ENCODE assay signal across 23 cellular contexts in genomic region chr2:170181602-170182001, GRCh38. TPM values are rescaled to one million over a fixed set of nuclear protein-coding genes. Genes with fewer than 3 reads are reported as not detected.
"Had no signal": no experiment of that assay in that cellular context is flagged by ENCODE, and none has a peak within 500 bp of the region (broad histone marks: within the 10 kb centered on the region; RNA-seq: fewer than 3 reads in every experiment).

No MANE protein-coding gene starts in this region.

- H3K36me3 Mint-ChIP-seq: activated naive CD4-positive, alpha-beta T cell treated with anti-CD3 and anti-CD28 coated beads, Interleukin-2, amount 50 U/mL, for 24 hours had no signal

- DNase-seq: activated CD4-positive, alpha-beta T cell treated with anti-CD3 and anti-CD28 coated beads for 48 hours; activated CD4-positive, alpha-beta T cell treated with anti-CD3 and anti-CD28 coated beads, Interleukin-2, amount 50 U/mL, for 4 hours; activated CD4-positive, CD25-positive, alpha-beta regulatory T cell treated with anti-CD3 and anti-CD28 coated beads, Interleukin-2, amount 50 U/mL, for 72 hours; activated CD8-positive, alpha-beta memory T cell treated with anti-CD3 and anti-CD28 coated beads, Interleukin-2, amount 50 U/mL, for 48 hours; activated CD8-positive, alpha-beta T cell treated with anti-CD3 and anti-CD28 coated beads, Interleukin-2, amount 10 ng/mL, durations not matched to agents 7 days and 5 days; activated T-cell treated with anti-CD3 and anti-CD28 coated beads, Interleukin-2, amount 50 U/mL, for 1 hour; aorta; body of pancreas; central memory CD4-positive, alpha-beta T cell; NCI-H1105 treated with DMSO at 0.1 percent for 48 hours; NCI-H1436 treated with DMSO at 0.1 percent for 48 hours; NCI-H187; NCI-H2081; NCI-H446; NCI-H524; Peyer's patch; SHP77 treated with DMSO at 0.1 percent for 48 hours; T-helper 17 cell; T-helper 9 cell had no signal

- H3K36me3 ChIP-seq: Peyer's patch had no signal

- H3K4me1 Mint-ChIP-seq: activated naive CD4-positive, alpha-beta T cell treated with anti-CD3 and anti-CD28 coated beads, Interleukin-2, amount 50 U/mL, for 24 hours; T-helper 17 cell had no signal

- ATAC-seq: activated CD8-positive, alpha-beta T cell treated with anti-CD3 and anti-CD28 coated beads, Interleukin-2, amount 10 ng/mL, durations not matched to agents 7 days and 5 days; body of pancreas; T-helper 17 cell; WTC11 had no signal

- H3K27me3 ChIP-seq: body of pancreas, Peyer's patch had no signal

- FAIRE-seq: bronchial epithelial cell had no signal

- H3K27me3 Mint-ChIP-seq: T-helper 17 cell had no signal

- H3K4me3 Mint-ChIP-seq: activated CD8-positive, alpha-beta T cell treated with anti-CD3 and anti-CD28 coated beads, Interleukin-2, amount 10 ng/mL, durations not matched to agents 7 days and 5 days; activated naive CD4-positive, alpha-beta T cell treated with anti-CD3 and anti-CD28 coated beads, Interleukin-2, amount 50 U/mL, for 24 hours; T-helper 17 cell; WTC11 had no signal

- H3K27ac ChIP-seq: body of pancreas, Peyer's patch, RWPE1 had no signal

- H3K4me3 ChIP-seq: body of pancreas, Peyer's patch had no signal

- H3K4me1 ChIP-seq: Peyer's patch had no signal

- H3K27ac Mint-ChIP-seq: activated CD8-positive, alpha-beta T cell treated with anti-CD3 and anti-CD28 coated beads, Interleukin-2, amount 10 ng/mL, durations not matched to agents 7 days and 5 days; activated naive CD4-positive, alpha-beta T cell treated with anti-CD3 and anti-CD28 coated beads, Interleukin-2, amount 50 U/mL, for 24 hours; T-helper 17 cell; WTC11 had no signal

RNA-seq across cellular contexts. Expression of gene MYO3B, which starts 3.7 kb away (rescaled TPM):
- total RNA-seq: Peyer's patch had no signal
